26 cellular contexts compared by ENCODE assay signal in the genomic region with DNA sequence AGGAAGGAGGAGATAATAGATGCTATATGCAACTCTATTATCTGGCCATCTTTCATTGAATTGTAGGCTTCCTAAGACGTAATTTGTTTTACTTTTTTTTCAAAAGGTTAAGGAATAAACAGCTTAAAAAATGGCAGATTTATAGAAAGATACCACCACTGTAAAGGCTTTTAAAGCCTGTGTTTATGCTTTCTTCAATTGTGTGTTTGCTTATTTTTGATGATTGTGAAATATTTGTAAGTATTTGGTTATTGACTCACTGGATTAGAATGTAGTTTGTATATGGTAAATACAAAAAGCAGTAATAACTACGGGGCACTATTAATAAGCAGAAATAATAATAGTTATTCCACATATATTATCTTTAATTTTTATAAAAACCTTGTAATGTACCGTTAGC.
A peak's percentile ranks its signal among the peaks of the same experiment; 100 is the strongest.
DNase-seq lines count a peak whose midpoint lies in the region; ATAC-seq, FAIRE-seq and TF ChIP-seq lines count a peak whose summit lies in the region.
"Had no signal": no experiment of that assay in that cellular context is flagged by ENCODE, and none has a peak within 500 bp of the region (broad histone marks: within the 10 kb centered on the region; RNA-seq: fewer than 3 reads in every experiment).

No MANE protein-coding gene starts in this region.

- POLR2A ChIA-PET in A549 (lab: Yijun Ruan, JAX): no interaction called here
- POLR2A ChIA-PET in K562 (lab: Yijun Ruan, JAX): no interaction called here

- no peaks in the 10 kb centered on the region for H3K36me3 ChIP-seq in K562 (ENCODE audit: control insufficient read depth, insufficient read depth, low read length)
- H3K36me3 ChIP-seq: BLaER1, HAP-1, SJSA1 had no signal

- CTCF ChIA-PET in A549 (lab: Yijun Ruan, JAX): no interaction called here
- CTCF ChIA-PET in K562 (lab: Yijun Ruan, JAX; ENCODE audit: low intra/inter-chr PET ratio): no interaction called here

- TF ChIP-seq RAD21 in A549 (conservative IDR thresholded peaks at IDR 0.05 in 1 of 2, IDR thresholded peaks at IDR 0.05 in 1 of 2): no peak
- TF ChIP-seq RAD21 in K562 (CRISPR knock-in tag; conservative IDR thresholded peaks at IDR 0.05 in 1 of 2, IDR thresholded peaks at IDR 0.05 in 1 of 2): no peak

- no peaks in the 10 kb centered on the region for H3K9me1 ChIP-seq in K562 (ENCODE audit: control insufficient read depth, insufficient read depth, low read length)

- in situ Hi-C loops in K562 (cut with MboI): no loop called here

- H2AFZ ChIP-seq in K562 (ENCODE audit: low read depth, low read length): no peak overlapping the region

- FAIRE-seq in A549 (lab: Jason Lieb, UNC) (no peak), K562 (lab: Jason Lieb, UNC) (no peak), urothelium cell line (lab: Jason Lieb, UNC) (no peak)
- FAIRE-seq: D721Med, GM12878 had no signal

- TF ChIP-seq POLR2A in A549 (IDR thresholded peaks at IDR 0.05; ENCODE audit: low read length): no peak
- no peak for TF ChIP-seq POLR2A in K562 (conservative IDR thresholded peaks at IDR 0.05)

- H3K4me2 ChIP-seq in A549: peak overlapping the region; percentile 18; the same call in 2 of the 3 replicates
- no peak overlapping the region for H3K4me2 ChIP-seq in K562 (ENCODE audit: insufficient read depth, low read length)
- H3K4me2 ChIP-seq: BLaER1 had no signal

- intact Hi-C loops in K562 (cut with micrococcal nuclease): no loop called here

- TF ChIP-seq EP300 in A549 (IDR thresholded peaks at IDR 0.05): no peak
- TF ChIP-seq EP300 in K562 (IDR thresholded peaks at IDR 0.05; ENCODE audit: low read length): no peak

- H3K4me3 ChIP-seq in A549 (no peak overlapping the region), K562 (no peak overlapping the region)
- H3K4me3 ChIP-seq: BLaER1, GM12878, HAP-1, SJSA1 had no signal

- no peaks in the 10 kb centered on the region for H4K20me1 ChIP-seq in K562 (replicated peaks; ENCODE audit: control insufficient read depth, insufficient read depth, low read length)
- H4K20me1 ChIP-seq: BLaER1 had no signal

- H3K4me1 ChIP-seq in A549 (peaks cover 12% of the 10 kb centered on the region; the same call in 2 of the 3 replicates), K562 (replicated peaks in 1 of 2; ENCODE audit: control insufficient read depth in 2 of 2, insufficient read depth in 2 of 2, low read length in 2 of 2) (no peaks in the 10 kb centered on the region), foreskin keratinocyte (peaks cover 10% of the 10 kb centered on the region)
- H3K4me1 ChIP-seq: BLaER1, HAP-1, SJSA1 had no signal

- H3K27ac ChIP-seq in A549: no peak overlapping the region
- H3K27ac ChIP-seq in K562 (ENCODE audit: extremely low read depth, low read depth, low read length): no peak overlapping the region
- peak overlapping the region; percentile 75 for H3K27ac ChIP-seq in foreskin keratinocyte
- H3K27ac ChIP-seq: BLaER1, SJSA1 had no signal

- BruUV-seq in K562 (replicated peaks; lab: Mats Ljungman, UMichigan): no TSS peak

- H3K9ac ChIP-seq in K562 (ENCODE audit: insufficient read depth in 1 of 2, low read depth in 2 of 2, low read length in 2 of 2): no peak overlapping the region
- H3K9ac ChIP-seq: BLaER1 had no signal

- no peak for ATAC-seq in A549
- ATAC-seq in K562: no peak
- no peak for ATAC-seq in foreskin keratinocyte
- no peak for ATAC-seq in esophagus mucosa
- ATAC-seq: GM12878 had no signal

- H3K9me3 ChIP-seq in A549 (no peaks in the 10 kb centered on the region), K562 (replicated peaks; ENCODE audit: control insufficient read depth, insufficient read depth, low read depth, low read length) (no peaks in the 10 kb centered on the region)
- H3K9me3 ChIP-seq: BLaER1, HAP-1, SJSA1 had no signal

- H3K27me3 ChIP-seq in K562 (ENCODE audit: control insufficient read depth in 2 of 2, insufficient read depth in 2 of 2, low read length in 2 of 2) (no peaks in the 10 kb centered on the region), foreskin keratinocyte (no peaks in the 10 kb centered on the region)
- H3K27me3 ChIP-seq: BLaER1, SJSA1 had no signal

- 33% methylated on average over 3 of the region's 3 CpGs for WGBS in A549 (ENCODE audit: missing lambda C conversion rate)
- WGBS in K562 (ENCODE audit: insufficient coverage, low coverage, missing lambda C conversion rate): 0% methylated on average over 3 of the region's 3 CpGs

- TF ChIP-seq CTCF in A549 (IDR thresholded peaks at IDR 0.05) (no peak), K562 (IDR thresholded peaks at IDR 0.05 in 2 of 3, conservative IDR thresholded peaks at IDR 0.05 in 1 of 3; ENCODE audit: insufficient read depth in 2 of 3, low read depth in 1 of 3, low read length in 3 of 3) (no peak), foreskin keratinocyte (conservative IDR thresholded peaks at IDR 0.05) (no peak)

- DNase-seq in A549 (ENCODE audit: low read depth in 1 of 2, low spot score in 1 of 2): no peak
- peak; percentile 7 for DNase-seq in M059J (ENCODE audit: low read depth)
- DNase-seq in K562 (ENCODE audit: extremely low read depth in 1 of 4, low spot score in 3 of 4): no peak
- DNase-seq in foreskin keratinocyte: peak in 1 of 2 donors; percentile 18
- DNase-seq in T-helper 1 cell: no peak
- no peak for DNase-seq in NCI-H2196 (lab: John Stamatoyannopoulos, UW; ENCODE audit: unreplicated experiment)
- no peak for DNase-seq in urothelium cell line (ENCODE audit: low spot score)
- DNase-seq: CD4-positive, CD25-positive, alpha-beta regulatory T cell; DMS53; GDM1; GOT3; Karpas-422; NCI-H1092 treated with DMSO at 0.1 percent for 48 hours; NCI-H1436; NCI-H187; NCI-H2081 treated with DMSO at 0.1 percent for 48 hours; NCI-H2171 treated with DMSO at 0.1 percent for 48 hours; NCI-H524; NCI-H748 treated with DMSO at 0.1 percent for 48 hours; Right ventricle myocardium superior had no signal

- no peaks in the 10 kb centered on the region for H3K79me2 ChIP-seq in K562 (ENCODE audit: control insufficient read depth, insufficient read depth, low read length)

TF ChIP-seq in A549, 52 proteins besides CTCF, POLR2A, EP300 and RAD21 (continues in another document):
- TF ChIP-seq, protein P1, sequence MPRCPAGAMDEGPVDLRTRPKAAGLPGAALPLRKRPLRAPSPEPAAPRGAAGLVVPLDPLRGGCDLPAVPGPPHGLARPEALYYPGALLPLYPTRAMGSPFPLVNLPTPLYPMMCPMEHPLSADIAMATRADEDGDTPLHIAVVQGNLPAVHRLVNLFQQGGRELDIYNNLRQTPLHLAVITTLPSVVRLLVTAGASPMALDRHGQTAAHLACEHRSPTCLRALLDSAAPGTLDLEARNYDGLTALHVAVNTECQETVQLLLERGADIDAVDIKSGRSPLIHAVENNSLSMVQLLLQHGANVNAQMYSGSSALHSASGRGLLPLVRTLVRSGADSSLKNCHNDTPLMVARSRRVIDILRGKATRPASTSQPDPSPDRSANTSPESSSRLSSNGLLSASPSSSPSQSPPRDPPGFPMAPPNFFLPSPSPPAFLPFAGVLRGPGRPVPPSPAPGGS (IDR thresholded peaks at IDR 0.05): no peak
- TF ChIP-seq FOXS1 (CRISPR knock-in tag; IDR thresholded peaks at IDR 0.05): no peak
- TF ChIP-seq CBX2 (IDR thresholded peaks at IDR 0.05; ENCODE audit: borderline replicate concordance, low read depth): no peak
- TF ChIP-seq FOSL2 (IDR thresholded peaks at IDR 0.05): no peak
- TF ChIP-seq FOSL2 (CRISPR knock-in tag; IDR thresholded peaks at IDR 0.05): peak; percentile 13; the same call in 1 of the 2 replicates
- TF ChIP-seq KDM5A (IDR thresholded peaks at IDR 0.05): no peak
- TF ChIP-seq JUNB (IDR thresholded peaks at IDR 0.05): no peak
- no peak for TF ChIP-seq POLR2AphosphoS2 (conservative IDR thresholded peaks at IDR 0.05; ENCODE audit: low read length)
- TF ChIP-seq CHD4 (IDR thresholded peaks at IDR 0.05; ENCODE audit: borderline replicate concordance): no peak
- TF ChIP-seq, protein P2, sequence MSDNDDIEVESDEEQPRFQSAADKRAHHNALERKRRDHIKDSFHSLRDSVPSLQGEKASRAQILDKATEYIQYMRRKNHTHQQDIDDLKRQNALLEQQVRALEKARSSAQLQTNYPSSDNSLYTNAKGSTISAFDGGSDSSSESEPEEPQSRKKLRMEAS (IDR thresholded peaks at IDR 0.05): no peak
- peak; percentile 17; the same call in 1 of the 2 replicates for TF ChIP-seq GATA3 (IDR thresholded peaks at IDR 0.05; ENCODE audit: borderline replicate concordance)
- TF ChIP-seq CEBPB (IDR thresholded peaks at IDR 0.05): peak in 1 of 2 experiments; percentile 50; a peak in 1 of 4 replicates
- TF ChIP-seq JUN (IDR thresholded peaks at IDR 0.05): no peak
- TF ChIP-seq SREBF2 (IDR thresholded peaks at IDR 0.05): no peak

TF ChIP-seq in K562, 482 proteins besides CTCF, POLR2A, EP300 and RAD21:
- TF ChIP-seq ZNF140 (CRISPR knock-in tag; IDR thresholded peaks at IDR 0.05) (no peak), CEBPB (tag; IDR thresholded peaks at IDR 0.05) (0 out of 2 replicates have a peak, but pooled peaks have one; percentile 11)
